In genomic region chr1:89149229-89149628, GRCh38 we compare ENCODE assay signal across 11 cellular contexts. TPM values are rescaled to one million over a fixed set of nuclear protein-coding genes. Genes with fewer than 3 reads are reported as not detected.
DNase-seq lines count a peak whose midpoint lies in the region; TF ChIP-seq lines count a peak whose summit lies in the region.
"Had no signal": no experiment of that assay in that cellular context is flagged by ENCODE, and none has a peak within 500 bp of the region (broad histone marks: within the 10 kb centered on the region; RNA-seq: fewer than 3 reads in every experiment).

No MANE protein-coding gene starts in this region.

- no TSS peak for BruUV-seq in Calu3 (replicated peaks; lab: Mats Ljungman, UMichigan)

- no peak overlapping the region for H3K4me3 Mint-ChIP-seq in Calu3 (ENCODE audit: low read depth, unreplicated experiment)
- H3K4me3 Mint-ChIP-seq in nephron progenitor cell: no peak overlapping the region

- no peak overlapping the region for H3K27ac Mint-ChIP-seq in Calu3 (ENCODE audit: unreplicated experiment)
- no peak overlapping the region for H3K27ac Mint-ChIP-seq in nephron progenitor cell

- H3K4me3 ChIP-seq in Peyer's patch: no peak overlapping the region
- H3K4me3 ChIP-seq: SJCRH30 had no signal

- no peaks in the 10 kb centered on the region for H3K9me3 ChIP-seq in Peyer's patch
- H3K9me3 ChIP-seq: SJCRH30 had no signal

- H3K27me3 Mint-ChIP-seq in Calu3 (ENCODE audit: unreplicated experiment) (no peaks in the 10 kb centered on the region), nephron progenitor cell (ENCODE audit: low read depth, poor library complexity) (peaks cover 13% of the 10 kb centered on the region)

- no peaks in the 10 kb centered on the region for H3K27me3 ChIP-seq in Peyer's patch
- H3K27me3 ChIP-seq: SJCRH30 had no signal

- H3K9me3 Mint-ChIP-seq in Calu3 (ENCODE audit: low read depth, unreplicated experiment) (no peaks in the 10 kb centered on the region), nephron progenitor cell (no peaks in the 10 kb centered on the region)

- no peaks in the 10 kb centered on the region for H3K4me1 ChIP-seq in Peyer's patch

- no peak overlapping the region for H3K27ac ChIP-seq in Peyer's patch
- H3K27ac ChIP-seq: SJCRH30 had no signal

- no peak for TF ChIP-seq POLR2A in Peyer's patch (IDR thresholded peaks at IDR 0.05)

- intact Hi-C loops in Calu3 (cut with micrococcal nuclease; ENCODE audit: unreplicated experiment): no loop called here

- H3K4me1 Mint-ChIP-seq in Calu3 (ENCODE audit: low read depth, unreplicated experiment) (no peaks in the 10 kb centered on the region), nephron progenitor cell (no peaks in the 10 kb centered on the region)

- TF ChIP-seq CTCF in Calu3 (IDR thresholded peaks at IDR 0.05; ENCODE audit: unreplicated experiment) (no peak), Peyer's patch (IDR thresholded peaks at IDR 0.05) (peak in 3 of 6 experiments; percentile 40 to 46 (median 46)), nephron progenitor cell (IDR thresholded peaks at IDR 0.05) (no peak), GM20000 (IDR thresholded peaks at IDR 0.05; ENCODE audit: extremely low read depth, missing control alignments) (no peak)

- H3K36me3 Mint-ChIP-seq in Calu3 (ENCODE audit: insufficient read depth, unreplicated experiment) (no peaks in the 10 kb centered on the region), nephron progenitor cell (ENCODE audit: low read depth) (no peaks in the 10 kb centered on the region)

- no peaks in the 10 kb centered on the region for H3K36me3 ChIP-seq in Peyer's patch
- H3K36me3 ChIP-seq: SJCRH30 had no signal

- DNase-seq in Calu3: peak; percentile 51
- peak in 2 of 3 donors; percentile 53 to 61 for DNase-seq in Peyer's patch
- peak; percentile 32 for DNase-seq in fibroblast of peridontal ligament (ENCODE audit: extremely low read depth)
- peak; percentile 18 for DNase-seq in nephron progenitor cell
- no peak for DNase-seq in NCI-H2196 (lab: John Stamatoyannopoulos, UW; ENCODE audit: unreplicated experiment)
- no peak for DNase-seq in effector CD4-positive, alpha-beta T cell
- DNase-seq in GM20000 (ENCODE audit: low spot score): no peak
- no peak for DNase-seq in activated CD4-positive, CD25-positive, alpha-beta regulatory T cell treated with anti-CD3 and anti-CD28 coated beads, Interleukin-2, amount 50 U/mL, for 72 hours
- DNase-seq: activated naive CD4-positive, alpha-beta T cell; KG1 had no signal

- CTCF ChIA-PET in Calu3 (lab: Charles Lee): no interaction called here

RNA-seq across cellular contexts. Expression of gene GBP2, which starts 23.3 kb away (rescaled TPM):
- total RNA-seq in Calu3 (2022) (29.7 and 37.8 TPM in 2 replicates), Peyer's patch (10 to 100 TPM; 52.7 to 86.6 (median 62.7) TPM)

RNA-seq across cellular contexts. Expression of gene GBP7, which starts 26.6 kb away (rescaled TPM):
- total RNA-seq in Calu3 (2022) (0.19 and 0.24 TPM in 2 replicates), Peyer's patch (not detected)
- total RNA-seq: SJCRH30 had no signal

RNA-seq across cellular contexts. Expression of gene GBP4, which starts 49.5 kb away (rescaled TPM):
- total RNA-seq in Calu3 (2022) (10.3 and 26.6 TPM in 2 replicates), Peyer's patch (10 to 100 TPM in 1 of 4 donors, 1 to 10 TPM in 3; 4.4 to 11.6 (median 5.8) TPM)

Comparison
In these comparisons a context has a peak if more than half of its experiments do, and no peak if none do; other contexts are left out.
1. DNase-seq: peak in Calu3 (single experiment), Peyer's patch (2 of 3), fibroblast of peridontal ligament (single experiment) and nephron progenitor cell (single experiment); none in NCI-H2196 (single experiment), effector CD4-positive, alpha-beta T cell (single experiment), GM20000 (single experiment) and activated CD4-positive, CD25-positive, alpha-beta regulatory T cell treated with anti-CD3 and anti-CD28 coated beads, Interleukin-2, amount 50 U/mL, for 72 hours (single experiment).